ENCODE assay signal across 30 cellular contexts in genomic region chr5:3220201-3220600, GRCh38.
"Had no signal": no experiment of that assay in that cellular context is flagged by ENCODE, and none has a peak within 500 bp of the region (broad histone marks: within the 10 kb centered on the region; RNA-seq: fewer than 3 reads in every experiment).

No MANE protein-coding gene starts in this region.

- H3K27ac ChIP-seq: VCaP had no signal

- DNase-seq: activated B cell treated with CpG ODN at 0.5 μM for 24 hours; activated CD4-positive, alpha-beta memory T cell treated with anti-CD3 and anti-CD28 coated beads for 36 hours; activated CD4-positive, alpha-beta T cell treated with anti-CD3 and anti-CD28 coated beads for 4 hours; activated CD4-positive, alpha-beta T cell treated with anti-CD3 and anti-CD28 coated beads, Interleukin-2, amount 50 U/mL, for 1 hour; activated CD4-positive, CD25-positive, alpha-beta regulatory T cell treated with anti-CD3 and anti-CD28 coated beads, Interleukin-2, amount 50 U/mL, for 72 hours; activated CD8-positive, alpha-beta memory T cell treated with anti-CD3 and anti-CD28 coated beads, Interleukin-2, amount 50 U/mL, for 4 hours; activated gamma-delta T cell treated with Interleukin-2 at 50 U/mL for 16 hours; activated naive CD4-positive, alpha-beta T cell treated with anti-CD3 and anti-CD28 coated beads for 36 hours; activated naive CD8-positive, alpha-beta T cell treated with anti-CD3 and anti-CD28 coated beads, Interleukin-2, amount 50 U/mL, for 24 hours; activated T-cell treated with anti-CD3 and anti-CD28 coated beads for 4 hours; activated T-cell treated with anti-CD3 and anti-CD28 coated beads, Interleukin-2, amount 50 U/mL, for 4 hours; anterior cingulate cortex; caudate nucleus; Karpas-422; KBM-7; NCI-H1105; NCI-H1417 treated with DMSO at 0.1 percent for 48 hours; NCI-H187 treated with DMSO at 0.1 percent for 48 hours; NCI-H2081; NCI-H2227 treated with DMSO at 0.1 percent for 48 hours; NCI-H446; NCI-H524; NCI-H69; SHP77 treated with DMSO at 0.1 percent for 48 hours; SW 1271; T-helper 1 cell; T-helper 2 cell; T-helper 9 cell had no signal

- ATAC-seq: activated naive CD8-positive, alpha-beta T cell treated with anti-CD3 and anti-CD28 coated beads, Interleukin-2, amount 50 U/mL, for 24 hours; activated T-cell treated with anti-CD3 and anti-CD28 coated beads, Interleukin-2, amount 50 U/mL, for 4 hours; Panc1 had no signal
